In the genomic region with DNA sequence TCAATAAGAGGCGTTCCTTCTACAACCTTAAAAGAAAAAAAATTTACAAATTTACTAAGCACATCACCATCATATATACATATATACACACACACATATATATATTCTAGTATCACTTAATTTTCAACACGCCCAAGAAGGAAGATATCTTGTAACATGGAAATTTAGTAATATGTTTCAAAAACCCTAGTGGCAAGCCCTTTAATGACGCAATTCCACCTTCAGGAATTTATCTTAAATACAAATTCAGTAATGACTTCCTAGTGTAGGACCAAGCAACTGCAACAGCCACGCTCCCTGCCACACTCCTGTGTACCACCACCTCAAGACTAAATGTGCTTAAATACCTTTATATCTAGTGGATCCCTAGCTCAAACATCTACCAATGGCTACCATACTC, we compare ENCODE assay signal across 19 cellular contexts.
"Had no signal": no experiment of that assay in that cellular context is flagged by ENCODE, and none has a peak within 500 bp of the region (broad histone marks: within the 10 kb centered on the region; RNA-seq: fewer than 3 reads in every experiment).

No MANE protein-coding gene starts in this region.

- H3K4me3 ChIP-seq: breast epithelium, lung, psoas muscle, spleen, upper lobe of left lung had no signal

- H3K27me3 Mint-ChIP-seq: activated naive CD8-positive, alpha-beta T cell treated with anti-CD3 and anti-CD28 coated beads, Interleukin-2, amount 10 ng/mL, durations not matched to agents 7 days and 5 days; naive thymus-derived CD4-positive, alpha-beta T cell had no signal

- H3K36me3 ChIP-seq: breast epithelium had no signal

- FAIRE-seq: endothelial cell of umbilical vein had no signal

- H3K4me1 ChIP-seq: breast epithelium, foreskin keratinocyte, psoas muscle had no signal

- ATAC-seq: activated T-cell treated with anti-CD3 and anti-CD28 coated beads, Interleukin-2, amount 50 U/mL, for 4 hours; foreskin keratinocyte; naive thymus-derived CD4-positive, alpha-beta T cell; psoas muscle; sciatic nerve had no signal

- H3K27ac Mint-ChIP-seq: activated naive CD8-positive, alpha-beta T cell treated with anti-CD3 and anti-CD28 coated beads, Interleukin-2, amount 10 ng/mL, durations not matched to agents 7 days and 5 days had no signal

- H3K27ac ChIP-seq: breast epithelium, foreskin keratinocyte, psoas muscle, upper lobe of left lung had no signal

- H3K9me3 ChIP-seq: breast epithelium, psoas muscle, spleen, upper lobe of left lung had no signal

- DNase-seq: activated CD4-positive, alpha-beta T cell treated with anti-CD3 and anti-CD28 coated beads, Interleukin-2, amount 50 U/mL, for 4 hours; activated gamma-delta T cell treated with Interleukin-2 at 50 U/mL for 16 hours; activated naive CD8-positive, alpha-beta T cell treated with anti-CD3 and anti-CD28 coated beads, Interleukin-2, amount 10 ng/mL, durations not matched to agents 7 days and 5 days; activated T-cell treated with anti-CD3 and anti-CD28 coated beads, Interleukin-2, amount 50 U/mL, for 4 hours; aorta; foreskin keratinocyte; immature natural killer cell; naive thymus-derived CD4-positive, alpha-beta T cell; psoas muscle; spleen; stimulated activated CD4-positive, alpha-beta T cell treated with anti-CD3 and anti-CD28 coated beads, Interleukin-1b, Interleukin-23, amount 100 ng/mL, for 48 hours; stimulated activated naive CD4-positive, alpha-beta T cell; substantia nigra; T-helper 1 cell; upper lobe of left lung had no signal

- H3K4me3 Mint-ChIP-seq: activated naive CD8-positive, alpha-beta T cell treated with anti-CD3 and anti-CD28 coated beads, Interleukin-2, amount 10 ng/mL, durations not matched to agents 7 days and 5 days; activated T-cell treated with anti-CD3 and anti-CD28 coated beads, Interleukin-2, amount 50 U/mL, for 4 hours; immature natural killer cell; naive thymus-derived CD4-positive, alpha-beta T cell had no signal

- H3K9me3 Mint-ChIP-seq: activated naive CD8-positive, alpha-beta T cell treated with anti-CD3 and anti-CD28 coated beads, Interleukin-2, amount 10 ng/mL, durations not matched to agents 7 days and 5 days; activated T-cell treated with anti-CD3 and anti-CD28 coated beads, Interleukin-2, amount 50 U/mL, for 4 hours; immature natural killer cell; naive thymus-derived CD4-positive, alpha-beta T cell had no signal

- H3K27me3 ChIP-seq: breast epithelium, foreskin keratinocyte, spleen, upper lobe of left lung had no signal
